Comparison of ENCODE assay signal across 21 cellular contexts in the genomic region with DNA sequence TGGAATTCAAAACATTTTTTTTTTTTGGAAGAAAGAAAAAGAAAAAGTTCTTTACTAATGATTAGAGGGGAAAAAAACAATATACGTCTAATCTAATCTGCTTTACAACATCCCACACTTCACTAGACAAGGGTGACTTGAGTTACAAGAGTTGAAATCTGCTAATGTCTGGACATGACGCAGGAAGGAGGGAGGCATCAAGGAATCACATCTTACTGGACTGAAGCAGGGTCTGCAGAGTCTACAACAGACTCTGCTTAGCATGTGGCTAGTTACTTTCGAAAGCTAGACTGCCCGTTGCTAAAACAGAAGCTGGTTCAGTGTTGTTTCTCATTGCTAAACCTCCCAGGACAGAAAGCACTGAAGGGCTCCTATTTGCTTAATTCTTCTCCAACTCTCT.
"Had no signal": no experiment of that assay in that cellular context is flagged by ENCODE, and none has a peak within 500 bp of the region (broad histone marks: within the 10 kb centered on the region; RNA-seq: fewer than 3 reads in every experiment).

No MANE protein-coding gene starts in this region.

- H3K36me3 ChIP-seq: esophagus muscularis mucosa, gastroesophageal sphincter, ovary, suprapubic skin, thyroid gland had no signal

- H3K27ac ChIP-seq: epithelial cell of prostate, esophagus muscularis mucosa, gastroesophageal sphincter, ovary, suprapubic skin, thyroid gland had no signal

- H3K9me3 ChIP-seq: esophagus muscularis mucosa, gastroesophageal sphincter, mucosa of descending colon, ovary, suprapubic skin, thyroid gland had no signal

- H3K4me3 ChIP-seq: esophagus muscularis mucosa, gastroesophageal sphincter, lung, mucosa of descending colon, ovary, suprapubic skin, thyroid gland had no signal

- DNase-seq: effector memory CD8-positive, alpha-beta T cell; foreskin fibroblast; kidney; left cardiac atrium; left ventricle myocardium superior; mucosa of descending colon; naive thymus-derived CD8-positive, alpha-beta T cell; nucleus accumbens; ovary; stimulated activated CD4-positive, alpha-beta T cell treated with anti-CD3 and anti-CD28 coated beads, Interleukin-4, amount 100 ng/mL, for 1 hour; stimulated activated CD8-positive, alpha-beta memory T cell treated with anti-CD3 and anti-CD28 coated beads, Interleukin-4, amount 100 ng/mL, for 48 hours; stimulated activated naive CD8-positive, alpha-beta T cell treated with anti-CD3 and anti-CD28 coated beads, Interleukin-15, Interleukin-2, amounts not matched to agents 100 U/mL and 50 U/mL, for 24 hours; thyroid gland had no signal

- H3K4me3 Mint-ChIP-seq: dendritic cell treated with granulocyte-macrophage colony-stimulating factor and Interleukin-4, amounts not matched to agents 40 ng/mL and 50 ng/mL, for 4 days; effector memory CD8-positive, alpha-beta T cell; naive thymus-derived CD8-positive, alpha-beta T cell; stimulated activated effector memory CD8-positive, alpha-beta T cell treated with anti-CD3 and anti-CD28 coated beads, Interleukin-12 subunit alpha, Interleukin-12 subunit beta, amount 100 ng/mL, for 72 hours; type B pancreatic cell had no signal

- H3K9me3 Mint-ChIP-seq: dendritic cell treated with granulocyte-macrophage colony-stimulating factor and Interleukin-4, amounts not matched to agents 40 ng/mL and 50 ng/mL, for 4 days; effector memory CD8-positive, alpha-beta T cell; naive thymus-derived CD8-positive, alpha-beta T cell; stimulated activated effector memory CD8-positive, alpha-beta T cell treated with anti-CD3 and anti-CD28 coated beads, Interleukin-12 subunit alpha, Interleukin-12 subunit beta, amount 100 ng/mL, for 72 hours; type B pancreatic cell had no signal

- H3K4me1 ChIP-seq: esophagus muscularis mucosa, gastroesophageal sphincter, suprapubic skin, thyroid gland had no signal

- H3K36me3 Mint-ChIP-seq: naive thymus-derived CD8-positive, alpha-beta T cell; stimulated activated effector memory CD8-positive, alpha-beta T cell treated with anti-CD3 and anti-CD28 coated beads, Interleukin-12 subunit alpha, Interleukin-12 subunit beta, amount 100 ng/mL, for 72 hours; type B pancreatic cell had no signal

- H3K27me3 ChIP-seq: ovary, suprapubic skin, thyroid gland had no signal

- H3K27me3 Mint-ChIP-seq: dendritic cell treated with granulocyte-macrophage colony-stimulating factor and Interleukin-4, amounts not matched to agents 40 ng/mL and 50 ng/mL, for 4 days had no signal

- H3K27ac Mint-ChIP-seq: dendritic cell treated with granulocyte-macrophage colony-stimulating factor and Interleukin-4, amounts not matched to agents 40 ng/mL and 50 ng/mL, for 4 days; naive thymus-derived CD8-positive, alpha-beta T cell; stimulated activated effector memory CD8-positive, alpha-beta T cell treated with anti-CD3 and anti-CD28 coated beads, Interleukin-12 subunit alpha, Interleukin-12 subunit beta, amount 100 ng/mL, for 72 hours; type B pancreatic cell had no signal

- H3K4me1 Mint-ChIP-seq: naive thymus-derived CD8-positive, alpha-beta T cell; stimulated activated effector memory CD8-positive, alpha-beta T cell treated with anti-CD3 and anti-CD28 coated beads, Interleukin-12 subunit alpha, Interleukin-12 subunit beta, amount 100 ng/mL, for 72 hours had no signal
